In genomic region chr12:76033116-76034001, GRCh38 we compare ENCODE assay signal across 8 cellular contexts. TPM values are rescaled to one million over a fixed set of nuclear protein-coding genes. Genes with fewer than 3 reads are reported as not detected.
DNase-seq lines count a peak whose midpoint lies in the region; FAIRE-seq and TF ChIP-seq lines count a peak whose summit lies in the region.

No MANE protein-coding gene starts in this region.

- no peaks in the 10 kb centered on the region for H3K9me3 ChIP-seq in CD8-positive, alpha-beta memory T cell (ENCODE audit: low read length)
- H3K9me3 ChIP-seq in OCI-LY3 (ENCODE audit: insufficient read depth, low read length) (no peaks in the 10 kb centered on the region), endothelial cell of umbilical vein (replicated peaks; ENCODE audit: control insufficient read depth, insufficient read depth, low read length) (no peaks in the 10 kb centered on the region), neural progenitor cell (ENCODE audit: low read depth) (no peaks in the 10 kb centered on the region)

- no peaks in the 10 kb centered on the region for H3K36me3 ChIP-seq in CD8-positive, alpha-beta memory T cell (ENCODE audit: insufficient read depth, low read length)
- H3K36me3 ChIP-seq in OCI-LY3 (replicated peaks; ENCODE audit: low read depth, low read length) (no peaks in the 10 kb centered on the region), endothelial cell of umbilical vein (ENCODE audit: control insufficient read depth in 2 of 2, extremely low read depth in 1 of 2, insufficient read depth in 2 of 2, low read length in 2 of 2) (peaks cover 0 to 8% of the 10 kb centered on the region in 2 experiments), neural progenitor cell (no peaks in the 10 kb centered on the region)

- H3K4me3 Mint-ChIP-seq in CD8-positive, alpha-beta memory T cell, result peak overlapping the region; percentile 88 to 98 (median 94)
- peak overlapping the region; percentile 98 for H3K4me3 Mint-ChIP-seq in neural progenitor cell

- H3K4me1 ChIP-seq in CD8-positive, alpha-beta memory T cell (ENCODE audit: insufficient read depth, low read length), result peaks cover 19% of the 10 kb centered on the region
- H3K4me1 ChIP-seq in OCI-LY3 (ENCODE audit: low read length), result peaks cover 15% of the 10 kb centered on the region
- peaks cover 22% of the 10 kb centered on the region for H3K4me1 ChIP-seq in endothelial cell of umbilical vein (ENCODE audit: control insufficient read depth, extremely low read depth, insufficient read depth, low read length)
- H3K4me1 ChIP-seq in neural progenitor cell, result peaks cover 35% of the 10 kb centered on the region

- H3K9ac ChIP-seq in OCI-LY3 (ENCODE audit: low read length), result no peak overlapping the region
- H3K9ac ChIP-seq in endothelial cell of umbilical vein (replicated peaks; ENCODE audit: extremely low read depth, insufficient read depth, low read length), result no peak overlapping the region
- no peak overlapping the region for H3K9ac ChIP-seq in neural progenitor cell

- peaks cover 28 to 51% (median 34%) of the 10 kb centered on the region in 3 donors for H3K4me1 Mint-ChIP-seq in CD8-positive, alpha-beta memory T cell
- peaks cover 36% of the 10 kb centered on the region for H3K4me1 Mint-ChIP-seq in neural progenitor cell

- no peaks in the 10 kb centered on the region for H3K9me1 ChIP-seq in endothelial cell of umbilical vein (replicated peaks; ENCODE audit: control insufficient read depth, extremely low read depth, insufficient read depth, low read length)

- H3K4me2 ChIP-seq in OCI-LY3 (ENCODE audit: low read length) (peak overlapping the region; percentile 85), endothelial cell of umbilical vein (ENCODE audit: insufficient read depth, low read length) (no peak overlapping the region), neural progenitor cell (peak overlapping the region; percentile 100)

- no peaks in the 10 kb centered on the region for H3K27me3 Mint-ChIP-seq in CD8-positive, alpha-beta memory T cell
- H3K27me3 Mint-ChIP-seq in neural progenitor cell (ENCODE audit: insufficient read depth, low read depth), result peaks cover 6% of the 10 kb centered on the region

- no peaks in the 10 kb centered on the region for H3K27me3 ChIP-seq in CD8-positive, alpha-beta memory T cell (ENCODE audit: insufficient read depth, low read length, poor library complexity, severe bottlenecking)
- peaks cover 11% of the 10 kb centered on the region for H3K27me3 ChIP-seq in OCI-LY3 (ENCODE audit: low read depth, low read length)
- H3K27me3 ChIP-seq in endothelial cell of umbilical vein (ENCODE audit: control insufficient read depth in 2 of 2, insufficient read depth in 2 of 2, low read length in 2 of 2), result no peaks in the 10 kb centered on the region
- H3K27me3 ChIP-seq in neural progenitor cell, result peaks cover 29% of the 10 kb centered on the region

- POLR2A ChIA-PET in CD8-positive, alpha-beta memory T cell (lab: Charles Lee), result interaction anchor here (0.7 to 5.0 kb wide), 3 partner anchors 13 to 744 kb away, joined by 4 to 77 read pairs (median 4); no protein-coding TSS in a partner anchor
- POLR2A ChIA-PET in endothelial cell of umbilical vein (lab: Charles Lee), result interaction anchor here (0.6 to 3.3 kb wide), 4 partner anchors 14 to 549 kb away, joined by 3 to 20 read pairs (median 7); no protein-coding TSS in a partner anchor

- DNase-seq in CD8-positive, alpha-beta memory T cell, result no peak
- DNase-seq in endothelial cell of umbilical vein (ENCODE audit: low read depth, low spot score), result peak; percentile 26
- DNase-seq in neural progenitor cell (ENCODE audit: low spot score), result peak; percentile 16
- no peak for DNase-seq in SHP77 treated with DMSO at 0.1 percent for 48 hours (lab: John Stamatoyannopoulos, UW)
- no peak for DNase-seq in NCI-H69 (lab: John Stamatoyannopoulos, UW)
- no peak for DNase-seq in anterior cingulate cortex (lab: John Stamatoyannopoulos, UW)
- no peak for DNase-seq in D341Med (ENCODE audit: low spot score)

- no peak overlapping the region for H3K4me3 ChIP-seq in CD8-positive, alpha-beta memory T cell (ENCODE audit: low read length)
- H3K4me3 ChIP-seq in OCI-LY3 (ENCODE audit: low read length) (peak overlapping the region; percentile 92), endothelial cell of umbilical vein (replicated peaks in 1 of 3; ENCODE audit: insufficient read depth in 1 of 3, low read depth in 1 of 3, low read length in 3 of 3) (no peak overlapping the region), neural progenitor cell (peak overlapping the region; percentile 72)

- H3F3A ChIP-seq in neural progenitor cell (ENCODE audit: low read depth), result peaks cover 48% of the 10 kb centered on the region

- no TSS peak for BruUV-seq in endothelial cell of umbilical vein (replicated peaks; lab: Mats Ljungman, UMichigan)

- intact Hi-C loops in endothelial cell of umbilical vein (cut with micrococcal nuclease), result loop anchor here (5.0 to 10.0 kb wide), 2 partner anchors 249 to 396 kb away; no protein-coding TSS in a partner anchor

- H3K36me3 Mint-ChIP-seq in CD8-positive, alpha-beta memory T cell, result peaks cover 0 to 27% (median 0%) of the 10 kb centered on the region in 3 donors
- H3K36me3 Mint-ChIP-seq in neural progenitor cell, result no peaks in the 10 kb centered on the region

- no peaks in the 10 kb centered on the region for H3K79me2 ChIP-seq in OCI-LY3 (ENCODE audit: low read length)
- H3K79me2 ChIP-seq in endothelial cell of umbilical vein (ENCODE audit: control insufficient read depth, insufficient read depth, low read length), result peaks cover 29% of the 10 kb centered on the region
- peaks cover 17% of the 10 kb centered on the region for H3K79me2 ChIP-seq in neural progenitor cell (ENCODE audit: low read depth)

- no peak for FAIRE-seq in endothelial cell of umbilical vein (lab: Jason Lieb, UNC)

- CTCF ChIA-PET in CD8-positive, alpha-beta memory T cell (lab: Charles Lee), result interaction anchor here (1.1 to 3.8 kb wide), 3 partner anchors 12 to 507 kb away, joined by 3 to 66 read pairs (median 5); no protein-coding TSS in a partner anchor
- CTCF ChIA-PET in endothelial cell of umbilical vein (lab: Charles Lee), result interaction anchor here (0.6 to 6.6 kb wide), 7 partner anchors 314 to 548 kb away, joined by 3 to 95 read pairs (median 5); partner anchors contain the start of gene BBS10

- no peaks in the 10 kb centered on the region for H3K9me3 Mint-ChIP-seq in CD8-positive, alpha-beta memory T cell
- no peaks in the 10 kb centered on the region for H3K9me3 Mint-ChIP-seq in neural progenitor cell

- H4K20me1 ChIP-seq in OCI-LY3 (ENCODE audit: insufficient read depth, low read length) (no peaks in the 10 kb centered on the region), endothelial cell of umbilical vein (replicated peaks; ENCODE audit: control insufficient read depth, extremely low read depth, insufficient read depth, low read length) (no peaks in the 10 kb centered on the region), neural progenitor cell (ENCODE audit: low read depth) (peaks cover 29% of the 10 kb centered on the region)

- dilution Hi-C loops in endothelial cell of umbilical vein (cut with MboI; ENCODE audit: extremely low pct_ligation_motif_present, low sequenced_read_pairs), result loop anchor here (25.0 kb wide), 1 partner anchor 521 kb away; the partner anchor contains the start of gene KRR1

- H2AFZ ChIP-seq in OCI-LY3 (ENCODE audit: low read depth, low read length), result no peak overlapping the region
- no peak overlapping the region for H2AFZ ChIP-seq in endothelial cell of umbilical vein (ENCODE audit: low read depth, low read length)
- no peak overlapping the region for H2AFZ ChIP-seq in neural progenitor cell (replicated peaks)

- no peak for TF ChIP-seq POLR2A in endothelial cell of umbilical vein (IDR thresholded peaks at IDR 0.05; ENCODE audit: low read depth, low read length)

- H3K27ac ChIP-seq in CD8-positive, alpha-beta memory T cell (ENCODE audit: low read depth, low read length), result peak overlapping the region; percentile 86
- H3K27ac ChIP-seq in OCI-LY3 (ENCODE audit: low read length), result no peak overlapping the region
- peak overlapping the region; percentile 87 for H3K27ac ChIP-seq in endothelial cell of umbilical vein (ENCODE audit: insufficient read depth, low read depth, low read length)
- no peak overlapping the region for H3K27ac ChIP-seq in neural progenitor cell

- TF ChIP-seq CTCF in OCI-LY3 (IDR thresholded peaks at IDR 0.05; ENCODE audit: low read depth, low read length) (no peak), endothelial cell of umbilical vein (IDR thresholded peaks at IDR 0.05; ENCODE audit: extremely low read depth in 1 of 2, insufficient read depth in 1 of 2, low read depth in 1 of 2, low read length in 2 of 2) (no peak), neural progenitor cell (IDR thresholded peaks at IDR 0.05) (no peak)

- H3K27ac Mint-ChIP-seq in CD8-positive, alpha-beta memory T cell, result peak overlapping the region in 7 of 8 donors; percentile 11 to 97 (median 95)
- H3K27ac Mint-ChIP-seq in neural progenitor cell, result no peak overlapping the region

TF ChIP-seq in endothelial cell of umbilical vein, 7 proteins besides CTCF, POLR2A, EP300 and RAD21:
- TF ChIP-seq FOS (IDR thresholded peaks at IDR 0.05; ENCODE audit: borderline replicate concordance, insufficient read depth, low read length) (no peak), POLR2AphosphoS5 (IDR thresholded peaks at IDR 0.05; ENCODE audit: insufficient read depth, low read depth, low read length) (no peak)

RNA-seq across cellular contexts. Expression of gene PHLDA1, which starts 1.8 kb away (rescaled TPM):
- total RNA-seq in CD8-positive, alpha-beta memory T cell, result 10 to 100 TPM; 43.3 to 43.4 TPM
- polyA plus RNA-seq in CD8-positive, alpha-beta memory T cell, result 2.1 TPM
- total RNA-seq in endothelial cell of umbilical vein (26.8 and 30.8 TPM in 2 replicates), neural progenitor cell (ENCODE audit: low replicate concordance) (1.1 and 1.2 TPM in 2 replicates)
- polyA plus RNA-seq in endothelial cell of umbilical vein, result 13.8 and 14.1 TPM in 2 replicates
- polyA plus RNA-seq in endothelial cell of umbilical vein (2011; cell fraction: cytosol; rRNA removed), result 9.5 and 10.7 TPM in 2 replicates
- 12.0 and 13.5 TPM in 2 replicates for polyA plus RNA-seq in endothelial cell of umbilical vein (2011; cell fraction: nucleus; rRNA removed)
- 15.9 and 23.2 TPM in 2 replicates for polyA plus RNA-seq in endothelial cell of umbilical vein (2012)
- polyA minus RNA-seq in endothelial cell of umbilical vein, result 12.6 and 18.0 TPM in 2 replicates
- polyA minus RNA-seq in endothelial cell of umbilical vein (2011; cell fraction: cytosol; rRNA and poly(A)+ RNA removed), result 6.0 TPM
- 23.9 and 38.3 TPM in 2 replicates for polyA minus RNA-seq in endothelial cell of umbilical vein (2011; cell fraction: nucleus; rRNA and poly(A)+ RNA removed)

RNA-seq across cellular contexts. Expression of gene NAP1L1, which starts 51.1 kb away (rescaled TPM):
- total RNA-seq in CD8-positive, alpha-beta memory T cell, result 100 to 1,000 TPM; 926 to 964 TPM
- polyA plus RNA-seq in CD8-positive, alpha-beta memory T cell, result 166 TPM
- total RNA-seq in endothelial cell of umbilical vein, result 649 and 665 TPM in 2 replicates
- 78.8 and 127 TPM in 2 replicates for polyA plus RNA-seq in endothelial cell of umbilical vein
- 340 and 349 TPM in 2 replicates for polyA plus RNA-seq in endothelial cell of umbilical vein (2011; cell fraction: cytosol; rRNA removed)
- 222 and 301 TPM in 2 replicates for polyA plus RNA-seq in endothelial cell of umbilical vein (2011; cell fraction: nucleus; rRNA removed)
- 819 and 954 TPM in 2 replicates for polyA plus RNA-seq in endothelial cell of umbilical vein (2012)
- 109 and 130 TPM in 2 replicates for polyA minus RNA-seq in endothelial cell of umbilical vein
- polyA minus RNA-seq in endothelial cell of umbilical vein (2011; cell fraction: cytosol; rRNA and poly(A)+ RNA removed), result 305 TPM
- polyA minus RNA-seq in endothelial cell of umbilical vein (2011; cell fraction: nucleus; rRNA and poly(A)+ RNA removed), result 196 and 279 TPM in 2 replicates
- 907 and 1,539 TPM in 2 replicates for total RNA-seq in neural progenitor cell (ENCODE audit: low replicate concordance)

Comparison
In these comparisons a context has a peak if more than half of its experiments do, and no peak if none do; other contexts are left out.
1. DNase-seq: peak in endothelial cell of umbilical vein (single experiment) and neural progenitor cell (single experiment); none in CD8-positive, alpha-beta memory T cell (0 of 5), SHP77 treated with DMSO at 0.1 percent for 48 hours (single experiment), NCI-H69 (single experiment), anterior cingulate cortex (0 of 58) and D341Med (single experiment).
2. H3K27ac ChIP-seq: peak in CD8-positive, alpha-beta memory T cell (single experiment) and endothelial cell of umbilical vein (single experiment); none in OCI-LY3 (single experiment) and neural progenitor cell (single experiment).
3. H3K4me3 ChIP-seq: peak in OCI-LY3 (single experiment) and neural progenitor cell (single experiment); none in CD8-positive, alpha-beta memory T cell (single experiment) and endothelial cell of umbilical vein (0 of 3).
4. RNA of gene PHLDA1, which starts 1.8 kb away (total RNA-seq): 43.3 to 43.4 TPM in CD8-positive, alpha-beta memory T cell and 26.8 to 30.8 TPM in endothelial cell of umbilical vein; 1.1 to 1.2 TPM in neural progenitor cell; every median in the first group is over 10 times any median in the second.